ENCODE assay signal across 19 cellular contexts in the genomic region with DNA sequence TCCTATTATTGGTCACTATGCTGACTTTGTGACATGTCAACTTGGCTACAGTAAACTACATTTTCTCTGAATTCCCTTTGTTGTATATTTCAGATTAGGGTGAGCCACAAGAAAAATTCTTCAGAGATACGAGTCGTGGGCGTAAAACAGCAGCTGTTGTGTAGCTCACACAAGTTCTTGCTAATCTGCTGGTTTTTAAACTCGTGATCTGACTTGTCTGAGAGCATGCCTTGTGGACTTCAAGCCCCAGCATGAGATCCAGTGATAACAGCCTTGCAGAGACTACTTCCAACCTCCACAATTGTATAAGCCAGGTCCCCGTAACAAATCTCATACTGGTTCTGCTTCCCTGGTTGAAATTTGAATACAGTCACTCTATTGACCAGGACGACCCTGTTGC.
"Had no signal": no experiment of that assay in that cellular context is flagged by ENCODE, and none has a peak within 500 bp of the region (broad histone marks: within the 10 kb centered on the region; RNA-seq: fewer than 3 reads in every experiment).

No MANE protein-coding gene starts in this region.

- H3K4me3 Mint-ChIP-seq: activated CD4-positive, alpha-beta memory T cell treated with anti-CD3 and anti-CD28 coated beads, Interleukin-2, amount 10 ng/mL, durations not matched to agents 7 days and 5 days; activated CD4-positive, alpha-beta T cell treated with anti-CD3 and anti-CD28 coated beads for 36 hours; activated CD8-positive, alpha-beta memory T cell treated with anti-CD3 and anti-CD28 coated beads, Interleukin-2, amount 10 ng/mL, durations not matched to agents 7 days and 5 days; activated T-helper 17 cell treated with anti-CD3 and anti-CD28 coated beads, Interleukin-2, amount 50 U/mL, for 72 hours; T-helper 2 cell treated with Interferon-gamma antibody and Interleukin-4, amounts not matched to agents 5 μg/mL and 100 μg/mL, for 36 hours; WTC11 had no signal

- H3K9me3 ChIP-seq: esophagus squamous epithelium, left lung, tibial nerve, uterus had no signal

- H3K36me3 ChIP-seq: esophagus squamous epithelium, left lung, tibial nerve, uterus had no signal

- H3K27me3 Mint-ChIP-seq: activated CD4-positive, alpha-beta memory T cell treated with anti-CD3 and anti-CD28 coated beads, Interleukin-2, amount 10 ng/mL, durations not matched to agents 7 days and 5 days; activated CD4-positive, alpha-beta T cell treated with anti-CD3 and anti-CD28 coated beads for 36 hours; activated CD8-positive, alpha-beta memory T cell treated with anti-CD3 and anti-CD28 coated beads, Interleukin-2, amount 10 ng/mL, durations not matched to agents 7 days and 5 days; activated T-helper 17 cell treated with anti-CD3 and anti-CD28 coated beads, Interleukin-2, amount 50 U/mL, for 72 hours had no signal

- H3K4me3 ChIP-seq: esophagus squamous epithelium, left lung, tibial nerve, uterus had no signal

- DNase-seq: activated CD4-positive, alpha-beta memory T cell treated with anti-CD3 and anti-CD28 coated beads, Interleukin-2, amount 10 ng/mL, durations not matched to agents 7 days and 5 days; activated CD4-positive, alpha-beta T cell treated with anti-CD3 and anti-CD28 coated beads for 36 hours; activated CD8-positive, alpha-beta memory T cell treated with anti-CD3 and anti-CD28 coated beads, Interleukin-2, amount 10 ng/mL, durations not matched to agents 7 days and 5 days; activated naive CD4-positive, alpha-beta T cell; cerebellar nuclear complex; effector CD4-positive, alpha-beta T cell; esophagus squamous epithelium; foreskin fibroblast; glutamatergic neuron; left lung; occipital lobe; posterior cingulate gyrus; stimulated activated naive CD8-positive, alpha-beta T cell treated with anti-CD3 and anti-CD28 coated beads, Interleukin-15, Interleukin-2, amounts not matched to agents 100 U/mL and 50 U/mL, for 24 hours; substantia nigra; uterus had no signal

- H3K27ac Mint-ChIP-seq: activated CD4-positive, alpha-beta memory T cell treated with anti-CD3 and anti-CD28 coated beads, Interleukin-2, amount 10 ng/mL, durations not matched to agents 7 days and 5 days; activated CD4-positive, alpha-beta T cell treated with anti-CD3 and anti-CD28 coated beads for 36 hours; activated CD8-positive, alpha-beta memory T cell treated with anti-CD3 and anti-CD28 coated beads, Interleukin-2, amount 10 ng/mL, durations not matched to agents 7 days and 5 days; activated T-helper 17 cell treated with anti-CD3 and anti-CD28 coated beads, Interleukin-2, amount 50 U/mL, for 72 hours; T-helper 2 cell treated with Interferon-gamma antibody and Interleukin-4, amounts not matched to agents 5 μg/mL and 100 μg/mL, for 36 hours; WTC11 had no signal

- H3K27me3 ChIP-seq: esophagus squamous epithelium, left lung, tibial nerve, uterus had no signal

- H3K9me3 Mint-ChIP-seq: activated CD4-positive, alpha-beta memory T cell treated with anti-CD3 and anti-CD28 coated beads, Interleukin-2, amount 10 ng/mL, durations not matched to agents 7 days and 5 days; activated T-helper 17 cell treated with anti-CD3 and anti-CD28 coated beads, Interleukin-2, amount 50 U/mL, for 72 hours; T-helper 2 cell treated with Interferon-gamma antibody and Interleukin-4, amounts not matched to agents 5 μg/mL and 100 μg/mL, for 36 hours; WTC11 had no signal

- ATAC-seq: activated CD4-positive, alpha-beta T cell treated with anti-CD3 and anti-CD28 coated beads for 36 hours; activated CD8-positive, alpha-beta memory T cell treated with anti-CD3 and anti-CD28 coated beads, Interleukin-2, amount 10 ng/mL, durations not matched to agents 7 days and 5 days; activated T-helper 17 cell treated with anti-CD3 and anti-CD28 coated beads, Interleukin-2, amount 50 U/mL, for 72 hours; left lung; stimulated activated naive CD8-positive, alpha-beta T cell treated with anti-CD3 and anti-CD28 coated beads, Interleukin-15, Interleukin-2, amounts not matched to agents 100 U/mL and 50 U/mL, for 24 hours; WTC11 had no signal

- H3K4me1 Mint-ChIP-seq: activated CD4-positive, alpha-beta memory T cell treated with anti-CD3 and anti-CD28 coated beads, Interleukin-2, amount 10 ng/mL, durations not matched to agents 7 days and 5 days; activated CD4-positive, alpha-beta T cell treated with anti-CD3 and anti-CD28 coated beads for 36 hours; activated CD8-positive, alpha-beta memory T cell treated with anti-CD3 and anti-CD28 coated beads, Interleukin-2, amount 10 ng/mL, durations not matched to agents 7 days and 5 days; activated T-helper 17 cell treated with anti-CD3 and anti-CD28 coated beads, Interleukin-2, amount 50 U/mL, for 72 hours; WTC11 had no signal

- H3K4me1 ChIP-seq: left lung, tibial nerve, uterus had no signal

- H3K36me3 Mint-ChIP-seq: activated CD8-positive, alpha-beta memory T cell treated with anti-CD3 and anti-CD28 coated beads, Interleukin-2, amount 10 ng/mL, durations not matched to agents 7 days and 5 days; WTC11 had no signal

- H3K27ac ChIP-seq: esophagus squamous epithelium, left lung, tibial nerve, uterus had no signal
